Comparison of ENCODE assay signal across 8 cellular contexts in genomic region chr9:113963017-113963620, GRCh38.
DNase-seq lines count a peak whose midpoint lies in the region; ATAC-seq and TF ChIP-seq lines count a peak whose summit lies in the region.

No MANE protein-coding gene starts in this region.

- peaks cover 43% of the 10 kb centered on the region for H3K79me2 ChIP-seq in SK-N-SH (ENCODE audit: insufficient read depth)

- peak; percentile 43 for TF ChIP-seq RAD21 in SK-N-SH (IDR thresholded peaks at IDR 0.05; ENCODE audit: low read length)

- H3K4me1 ChIP-seq in SK-N-SH (ENCODE audit: control insufficient read depth in 1 of 2, insufficient read depth in 2 of 2, low read depth in 1 of 2, low read length in 1 of 2): peaks cover 5 to 11% of the 10 kb centered on the region in 2 experiments; a peak in 3 of 4 replicates

- no peak overlapping the region for H3K4me3 ChIP-seq in HL-60 (replicated peaks; ENCODE audit: insufficient read depth, low read length)
- no peak overlapping the region for H3K4me3 ChIP-seq in SK-N-SH (ENCODE audit: low read depth in 2 of 2, low read length in 1 of 2)
- no peak overlapping the region for H3K4me3 ChIP-seq in foreskin fibroblast (ENCODE audit: low read depth in 1 of 2, low read length in 2 of 2)

- POLR2A ChIA-PET in SK-N-SH (lab: Yijun Ruan, JAX): no interaction called here

- peaks cover 6 to 11% of the 10 kb centered on the region in 2 experiments for H3K36me3 ChIP-seq in SK-N-SH (replicated peaks in 1 of 2; ENCODE audit: control insufficient read depth in 1 of 2, insufficient read depth in 2 of 2, low read length in 1 of 2)

- H3K27ac ChIP-seq in HL-60 (replicated peaks) (no peak overlapping the region), SK-N-SH (ENCODE audit: low read depth in 2 of 2, low read length in 1 of 2) (no peak overlapping the region)

- H2AFZ ChIP-seq in SK-N-SH (ENCODE audit: low read depth): no peak overlapping the region

- 80% methylated on average over 5 of the region's 5 CpGs for WGBS in SK-N-SH (ENCODE audit: low lambda C conversion rate)

- H4K20me1 ChIP-seq in SK-N-SH (ENCODE audit: insufficient read depth): peaks cover 8% of the 10 kb centered on the region; the same call in 1 of the 2 replicates

- TF ChIP-seq CTCF in HL-60 (IDR thresholded peaks at IDR 0.05; ENCODE audit: insufficient read depth, low read length) (peak; percentile 41), SK-N-SH (IDR thresholded peaks at IDR 0.05) (peak; percentile 78), foreskin fibroblast (IDR thresholded peaks at IDR 0.05; ENCODE audit: low read depth, low read length) (peak; percentile 73)

- no peak overlapping the region for H3K4me2 ChIP-seq in SK-N-SH

- H3F3A ChIP-seq in SK-N-SH (replicated peaks; ENCODE audit: insufficient read depth): peaks cover 3% of the 10 kb centered on the region

- H3K27me3 ChIP-seq in HL-60 (ENCODE audit: insufficient read depth, poor library complexity, severe bottlenecking): no peaks in the 10 kb centered on the region
- no peaks in the 10 kb centered on the region for H3K27me3 ChIP-seq in SK-N-SH (ENCODE audit: insufficient read depth)

- CTCF ChIA-PET in SK-N-SH (lab: Yijun Ruan, JAX): interaction anchor here (0.5 to 1.7 kb wide), 15 partner anchors 9 to 1815 kb away, joined by 3 to 4 read pairs (median 3); no protein-coding TSS in a partner anchor

- no peak overlapping the region for H3K9ac ChIP-seq in SK-N-SH

- DNase-seq in SHP77 (lab: John Stamatoyannopoulos, UW): peak; percentile 6 to 9
- DNase-seq in SHP77 treated with DMSO at 0.1 percent for 48 hours (lab: John Stamatoyannopoulos, UW): no peak
- DNase-seq in HL-60 (ENCODE audit: low read depth in 1 of 2, low spot score in 1 of 2): peak; percentile 38 to 39
- peak; percentile 48 for DNase-seq in SK-N-SH
- peak; percentile 37 to 76 for DNase-seq in foreskin fibroblast
- peak; percentile 35 for DNase-seq in pulmonary artery endothelial cell (ENCODE audit: low read depth, low spot score)
- no peak for DNase-seq in NK-92 (lab: John Stamatoyannopoulos, UW; ENCODE audit: unreplicated experiment)

- no peak for ATAC-seq in GM21786 (IDR thresholded peaks at IDR 0.05; ENCODE audit: unreplicated experiment)

- no peak for TF ChIP-seq EP300 in SK-N-SH (IDR thresholded peaks at IDR 0.05; ENCODE audit: borderline replicate concordance in 1 of 2, low read depth in 1 of 2, low read length in 1 of 2)

- no peaks in the 10 kb centered on the region for H3K9me2 ChIP-seq in SK-N-SH

- no peaks in the 10 kb centered on the region for H3K9me3 ChIP-seq in SK-N-SH

TF ChIP-seq in SK-N-SH, 30 proteins besides CTCF, POLR2A, EP300 and RAD21:
- no peak for TF ChIP-seq POLR2AphosphoS5 (IDR thresholded peaks at IDR 0.05; ENCODE audit: low read depth, low read length)
- TF ChIP-seq TAF1 (IDR thresholded peaks at IDR 0.05; ENCODE audit: borderline replicate concordance, low read depth, low read length): no peak
- TF ChIP-seq SMC3 (IDR thresholded peaks at IDR 0.05; ENCODE audit: low read depth, low read length): peak; percentile 38; the same call in 1 of the 2 replicates
- TF ChIP-seq YY1 (IDR thresholded peaks at IDR 0.05; ENCODE audit: low read depth): no peak

Comparison
In these comparisons a context has a peak if more than half of its experiments do, and no peak if none do; other contexts are left out.
1. DNase-seq: peak in SHP77 (2 of 2), HL-60 (2 of 2), SK-N-SH (single experiment), foreskin fibroblast (2 of 2) and pulmonary artery endothelial cell (single experiment); none in SHP77 treated with DMSO at 0.1 percent for 48 hours (single experiment) and NK-92 (single experiment).
2. Peak in every context shown above with its lines, with median percentiles within 50 percentile points of each other: CTCF ChIP-seq.